In genomic region chr16:85928411-85928820, GRCh38 we compare ENCODE assay signal across 13 cellular contexts. TPM values are rescaled to one million over a fixed set of nuclear protein-coding genes. Genes with fewer than 3 reads are reported as not detected.
DNase-seq lines count a peak whose midpoint lies in the region; ATAC-seq and TF ChIP-seq lines count a peak whose summit lies in the region.
"Had no signal": no experiment of that assay in that cellular context is flagged by ENCODE, and none has a peak within 500 bp of the region (broad histone marks: within the 10 kb centered on the region; RNA-seq: fewer than 3 reads in every experiment).

No MANE protein-coding gene starts in this region.

- no peaks in the 10 kb centered on the region for H3K27me3 ChIP-seq in thyroid gland

- intact Hi-C loops in OCI-LY7 (cut with micrococcal nuclease; ENCODE audit: unreplicated experiment) = no loop called here
- intact Hi-C loops in left ventricle myocardium superior (cut with micrococcal nuclease) = no loop called here
- intact Hi-C loops in thyroid gland (cut with DNase I) = no loop called here

- CTCF ChIA-PET in OCI-LY7 (lab: Charles Lee; ENCODE audit: unreplicated experiment) = interaction anchor here (0.8 to 1.1 kb wide), 2 partner anchors 9 to 12 kb away, joined by 3 read pairs; no protein-coding TSS in a partner anchor

- peaks cover 50% of the 10 kb centered on the region for H3K4me1 ChIP-seq in OCI-LY7 (ENCODE audit: insufficient read depth, low read length, poor library complexity, severe bottlenecking)
- H3K4me1 ChIP-seq in thyroid gland = peaks cover 21 to 50% of the 10 kb centered on the region in 2 donors

- H3K4me2 ChIP-seq in OCI-LY7 (ENCODE audit: low read length) = peak overlapping the region; percentile 31; the same call in 1 of the 2 replicates
- H3K4me2 ChIP-seq: KMS-11 had no signal

- peaks cover 1% of the 10 kb centered on the region for H3K36me3 Mint-ChIP-seq in activated T-cell treated with anti-CD3 and anti-CD28 coated beads, Interleukin-2, amount 50 U/mL, for 4 hours (ENCODE audit: insufficient read depth)

- no TSS peak for BruUV-seq in OCI-LY7 (replicated peaks; lab: Mats Ljungman, UMichigan)

- H3K79me2 ChIP-seq in OCI-LY7 (ENCODE audit: insufficient read depth, low read depth, low read length) = no peaks in the 10 kb centered on the region

- no peak for ATAC-seq in activated T-cell treated with anti-CD3 and anti-CD28 coated beads, Interleukin-2, amount 50 U/mL, for 4 hours
- ATAC-seq in left ventricle myocardium superior (peak; percentile 63), HG03025 (IDR thresholded peaks at IDR 0.05; ENCODE audit: low FRiP score, unreplicated experiment) (no peak), HG02884 (IDR thresholded peaks at IDR 0.05; ENCODE audit: unreplicated experiment) (no peak)

- H3K36me3 ChIP-seq in OCI-LY7 (ENCODE audit: insufficient read depth, low read length) (no peaks in the 10 kb centered on the region), thyroid gland (no peaks in the 10 kb centered on the region)

- 32 to 34% methylated on average over 10 of the region's 10 CpGs for WGBS in thyroid gland, 2 donors

- TF ChIP-seq CTCF in OCI-LY7 (conservative IDR thresholded peaks at IDR 0.05; ENCODE audit: low read length) (no peak), thyroid gland (IDR thresholded peaks at IDR 0.05) (no peak)

- H3K27ac ChIP-seq in OCI-LY7 (ENCODE audit: low read depth, low read length, poor library complexity, severe bottlenecking) (no peak overlapping the region), thyroid gland (peak overlapping the region in 2 of 3 donors; percentile 77 to 85)
- H3K27ac ChIP-seq: KMS-11 had no signal

- H3K27me3 Mint-ChIP-seq in activated T-cell treated with anti-CD3 and anti-CD28 coated beads, Interleukin-2, amount 50 U/mL, for 4 hours (ENCODE audit: low read depth) = peaks cover 4% of the 10 kb centered on the region

- POLR2A ChIA-PET in OCI-LY7 (lab: Charles Lee) = interaction anchor here (1.3 to 1.4 kb wide), 2 partner anchors 18 to 20 kb away, joined by 3 to 4 read pairs; no protein-coding TSS in a partner anchor

- H3K4me3 ChIP-seq in OCI-LY7 (ENCODE audit: low read depth, low read length, poor library complexity, severe bottlenecking) = no peak overlapping the region
- H3K4me3 ChIP-seq in thyroid gland (replicated peaks in 1 of 3) = no peak overlapping the region

- H3K9me2 ChIP-seq in OCI-LY7 (ENCODE audit: insufficient read depth, low read length) = no peaks in the 10 kb centered on the region

- no peak for DNase-seq in activated T-cell treated with anti-CD3 and anti-CD28 coated beads, Interleukin-2, amount 50 U/mL, for 4 hours
- no peak for DNase-seq in activated T-cell treated with anti-CD3 and anti-CD28 coated beads, Interleukin-2, amount 50 U/mL, for 48 hours
- no peak for DNase-seq in OCI-LY7 (ENCODE audit: low spot score)
- no peak for DNase-seq in left ventricle myocardium superior
- DNase-seq in thyroid gland = peak; percentile 21 to 36
- DNase-seq in NCI-H1105 treated with DMSO at 0.1 percent for 48 hours (lab: John Stamatoyannopoulos, UW) = no peak
- DNase-seq: NCI-H69; stimulated activated CD4-positive, alpha-beta T cell treated with anti-CD3 and anti-CD28 coated beads, Interleukin-4, amount 100 ng/mL, for 24 hours had no signal

- no peaks in the 10 kb centered on the region for H3K9me3 Mint-ChIP-seq in activated T-cell treated with anti-CD3 and anti-CD28 coated beads, Interleukin-2, amount 50 U/mL, for 4 hours
- H3K9me3 Mint-ChIP-seq: neural crest cell, type B pancreatic cell had no signal

- peaks cover 38% of the 10 kb centered on the region for H3K4me1 Mint-ChIP-seq in activated T-cell treated with anti-CD3 and anti-CD28 coated beads, Interleukin-2, amount 50 U/mL, for 4 hours (ENCODE audit: low read depth)
- H3K4me1 Mint-ChIP-seq: neural crest cell had no signal

- peak overlapping the region; percentile 27 for H3K4me3 Mint-ChIP-seq in activated T-cell treated with anti-CD3 and anti-CD28 coated beads, Interleukin-2, amount 50 U/mL, for 4 hours
- H3K4me3 Mint-ChIP-seq: neural crest cell, type B pancreatic cell had no signal

- no peaks in the 10 kb centered on the region for H4K20me1 ChIP-seq in OCI-LY7 (ENCODE audit: insufficient read depth, low read length)

- no peak for TF ChIP-seq POLR2A in thyroid gland (IDR thresholded peaks at IDR 0.05)

- H3K9me3 ChIP-seq in OCI-LY7 (ENCODE audit: low read length) = no peaks in the 10 kb centered on the region
- H3K9me3 ChIP-seq in thyroid gland = no peaks in the 10 kb centered on the region

- H2AFZ ChIP-seq in OCI-LY7 (ENCODE audit: low read length) = peak overlapping the region; percentile 24; the same call in 1 of the 2 replicates

RNA-seq across cellular contexts. Expression of gene IRF8, which starts 29.5 kb away (rescaled TPM):
- 100 to 1,000 TPM; 561 to 775 (median 745) TPM for total RNA-seq in activated T-cell treated with anti-CD3 and anti-CD28 coated beads, Interleukin-2, amount 50 U/mL, for 4 hours
- total RNA-seq in OCI-LY7 (2014; rRNA removed; shearing (Covaris generic)) = 181 and 188 TPM in 2 replicates
- total RNA-seq in OCI-LY7 (2022) = 210 and 224 TPM in 2 replicates
- total RNA-seq in left ventricle myocardium superior = 3.5 TPM
- total RNA-seq in thyroid gland = 10 to 100 TPM in 1 of 4 donors, 1 to 10 TPM in 3; 2.4 to 14.6 (median 5.0) TPM

Comparison
In these comparisons a context has a peak if more than half of its experiments do, and no peak if none do; other contexts are left out.
1. DNase-seq: peak in thyroid gland (2 of 2); none in activated T-cell treated with anti-CD3 and anti-CD28 coated beads, Interleukin-2, amount 50 U/mL, for 4 hours (single experiment), activated T-cell treated with anti-CD3 and anti-CD28 coated beads, Interleukin-2, amount 50 U/mL, for 48 hours (0 of 2), OCI-LY7 (single experiment), left ventricle myocardium superior (single experiment) and NCI-H1105 treated with DMSO at 0.1 percent for 48 hours (single experiment).
2. RNA of gene IRF8, which starts 29.5 kb away (total RNA-seq): 561 to 775 TPM in activated T-cell treated with anti-CD3 and anti-CD28 coated beads, Interleukin-2, amount 50 U/mL, for 4 hours and 181 to 224 TPM in OCI-LY7; 2.4 to 14.6 TPM in thyroid gland and 3.5 TPM in left ventricle myocardium superior (single experiment); every median in the first group is over 10 times any median in the second.